Comparison of ENCODE assay signal across 12 cellular contexts in the genomic region with DNA sequence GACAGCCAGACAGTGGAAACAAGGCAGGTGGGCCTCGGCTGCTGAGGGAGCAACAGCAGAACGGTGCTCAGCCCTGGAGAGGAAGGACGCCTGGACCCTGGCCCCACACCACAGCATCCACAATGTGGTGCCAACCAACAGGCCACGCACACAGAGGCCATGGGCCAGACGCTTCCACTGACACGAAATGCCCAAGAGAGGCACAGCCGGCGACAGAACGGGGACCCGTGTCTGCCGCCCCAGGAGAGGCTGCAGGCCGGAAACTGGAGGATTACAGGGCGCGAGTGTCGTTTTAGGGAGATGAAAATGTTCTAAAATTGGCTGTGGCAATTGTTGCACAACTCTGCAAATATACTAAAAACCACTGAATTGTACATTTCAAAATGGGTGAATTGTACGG.
DNase-seq lines count a peak whose midpoint lies in the region; ATAC-seq and TF ChIP-seq lines count a peak whose summit lies in the region.
"Had no signal": no experiment of that assay in that cellular context is flagged by ENCODE, and none has a peak within 500 bp of the region (broad histone marks: within the 10 kb centered on the region; RNA-seq: fewer than 3 reads in every experiment).

No MANE protein-coding gene starts in this region.

- no peak for ATAC-seq in effector memory CD8-positive, alpha-beta T cell (replicated peaks)
- ATAC-seq in psoas muscle: no peak
- ATAC-seq in HG03280 (IDR thresholded peaks at IDR 0.05; ENCODE audit: unreplicated experiment): no peak

- no peaks in the 10 kb centered on the region for H3K9me3 Mint-ChIP-seq in effector memory CD8-positive, alpha-beta T cell
- H3K9me3 Mint-ChIP-seq in CD8-positive, alpha-beta memory T cell: peaks cover 0 to 6% (median 0%) of the 10 kb centered on the region in 5 donors

- TF ChIP-seq CTCF in NB4 (IDR thresholded peaks at IDR 0.05; ENCODE audit: low read depth, low read length) (no peak), psoas muscle (IDR thresholded peaks at IDR 0.05) (no peak)

- no peaks in the 10 kb centered on the region for H3K9me3 ChIP-seq in psoas muscle
- no peaks in the 10 kb centered on the region for H3K9me3 ChIP-seq in CD8-positive, alpha-beta memory T cell (ENCODE audit: low read length)

- 64 to 74% (median 70%) methylated on average over 16 of the region's 16 CpGs for WGBS in psoas muscle, 3 donors

- H3K4me3 Mint-ChIP-seq in effector memory CD8-positive, alpha-beta T cell: peak overlapping the region in 1 of 2 donors; percentile 17
- no peak overlapping the region for H3K4me3 Mint-ChIP-seq in CD8-positive, alpha-beta memory T cell

- H3K27me3 Mint-ChIP-seq in effector memory CD8-positive, alpha-beta T cell: no peaks in the 10 kb centered on the region
- H3K27me3 Mint-ChIP-seq in CD8-positive, alpha-beta memory T cell: peaks cover 0 to 7% of the 10 kb centered on the region in 2 donors
- H3K27me3 Mint-ChIP-seq: CD4-positive, alpha-beta memory T cell had no signal

- TF ChIP-seq POLR2A in NB4 (IDR thresholded peaks at IDR 0.05; ENCODE audit: extremely low read depth, insufficient read length): peak; percentile 22

- peak overlapping the region; percentile 97 for H3K27ac ChIP-seq in psoas muscle
- H3K27ac ChIP-seq in CD8-positive, alpha-beta memory T cell (ENCODE audit: low read depth, low read length): no peak overlapping the region

- peaks cover 52 to 57% of the 10 kb centered on the region in 2 donors for H3K4me1 Mint-ChIP-seq in effector memory CD8-positive, alpha-beta T cell (ENCODE audit: low read depth in 2 of 2)
- peaks cover 56 to 85% (median 62%) of the 10 kb centered on the region in 3 donors for H3K4me1 Mint-ChIP-seq in CD8-positive, alpha-beta memory T cell

- peaks cover 42% of the 10 kb centered on the region for H3K4me1 ChIP-seq in psoas muscle
- peaks cover 54% of the 10 kb centered on the region for H3K4me1 ChIP-seq in CD8-positive, alpha-beta memory T cell (ENCODE audit: insufficient read depth, low read length)

- H3K36me3 ChIP-seq in psoas muscle (ENCODE audit: insufficient read depth in 1 of 2, low read depth in 1 of 2): no peaks in the 10 kb centered on the region
- peaks cover 25% of the 10 kb centered on the region for H3K36me3 ChIP-seq in CD8-positive, alpha-beta memory T cell (ENCODE audit: insufficient read depth, low read length)

- CTCF ChIA-PET in CD8-positive, alpha-beta memory T cell (lab: Charles Lee): no interaction called here

- DNase-seq in AG20443 (ENCODE audit: low spot score): peak; percentile 25
- peak; percentile 96 for DNase-seq in NB4 (ENCODE audit: low read depth)
- DNase-seq in effector memory CD8-positive, alpha-beta T cell: no peak
- DNase-seq in psoas muscle: peak in 1 of 2 donors; percentile 60
- no peak for DNase-seq in H4 (ENCODE audit: low spot score)
- DNase-seq in NCI-H524 (lab: John Stamatoyannopoulos, UW): no peak
- DNase-seq in CD8-positive, alpha-beta memory T cell: no peak
- DNase-seq: CD4-positive, alpha-beta memory T cell; NCI-H1105 treated with DMSO at 0.1 percent for 48 hours; retina; T-helper 9 cell had no signal

- POLR2A ChIA-PET in CD8-positive, alpha-beta memory T cell (lab: Charles Lee): no interaction called here

- peaks cover 81% of the 10 kb centered on the region for H3K36me3 Mint-ChIP-seq in effector memory CD8-positive, alpha-beta T cell (ENCODE audit: insufficient read depth)
- peaks cover 0 to 61% (median 0%) of the 10 kb centered on the region in 3 donors for H3K36me3 Mint-ChIP-seq in CD8-positive, alpha-beta memory T cell

- H3K27ac Mint-ChIP-seq in effector memory CD8-positive, alpha-beta T cell: peak overlapping the region; percentile 31 to 51
- peak overlapping the region in 1 of 8 donors; percentile 82 for H3K27ac Mint-ChIP-seq in CD8-positive, alpha-beta memory T cell

- no peaks in the 10 kb centered on the region for H3K27me3 ChIP-seq in psoas muscle (ENCODE audit: insufficient read depth in 3 of 3, low read length in 2 of 3)
- H3K27me3 ChIP-seq in CD8-positive, alpha-beta memory T cell (ENCODE audit: insufficient read depth, low read length, poor library complexity, severe bottlenecking): no peaks in the 10 kb centered on the region

- H3K4me3 ChIP-seq in NB4 (ENCODE audit: low read depth, low read length): peak overlapping the region; percentile 6
- no peak overlapping the region for H3K4me3 ChIP-seq in psoas muscle
- no peak overlapping the region for H3K4me3 ChIP-seq in CD8-positive, alpha-beta memory T cell (ENCODE audit: low read length)

- intact Hi-C loops in psoas muscle (cut with DNase I): loop anchor here in 1 of 2 donors (5.0 kb wide), 1 partner anchor 40 kb away; no protein-coding TSS in a partner anchor

Comparison
In these comparisons a context has a peak if more than half of its experiments do, and no peak if none do; other contexts are left out.
1. DNase-seq: peak in AG20443 (single experiment) and NB4 (single experiment); none in effector memory CD8-positive, alpha-beta T cell (0 of 3), H4 (single experiment), NCI-H524 (0 of 2) and CD8-positive, alpha-beta memory T cell (0 of 5).